Comparison of ENCODE assay signal across 12 cellular contexts in genomic region chr3:136546718-136547117, GRCh38.
DNase-seq lines count a peak whose midpoint lies in the region; ATAC-seq and TF ChIP-seq lines count a peak whose summit lies in the region.
"Had no signal": no experiment of that assay in that cellular context is flagged by ENCODE, and none has a peak within 500 bp of the region (broad histone marks: within the 10 kb centered on the region; RNA-seq: fewer than 3 reads in every experiment).

No MANE protein-coding gene starts in this region.

- H3K9me2 ChIP-seq in PC-3 (replicated peaks; ENCODE audit: low read length): no peaks in the 10 kb centered on the region

- no peak overlapping the region for H3K4me3 ChIP-seq in cardiac muscle cell
- no peak overlapping the region for H3K4me3 ChIP-seq in left ventricle myocardium inferior
- H3K4me3 ChIP-seq in PC-3 (ENCODE audit: low read length): no peak overlapping the region
- no peak overlapping the region for H3K4me3 ChIP-seq in epithelial cell of proximal tubule (ENCODE audit: low read depth, low read length)

- H3K27me3 Mint-ChIP-seq in stimulated activated naive B cell treated with anti-CD40 and anti-IgM and Interleukin-4, amounts not matched to agents 10 μg/mL and 1 μg/mL and 100 μg/mL, for 72 hours: no peaks in the 10 kb centered on the region

- peaks cover 19 to 38% of the 10 kb centered on the region in 2 donors for H3K4me1 Mint-ChIP-seq in stimulated activated naive B cell treated with anti-CD40 and anti-IgM and Interleukin-4, amounts not matched to agents 10 μg/mL and 1 μg/mL and 100 μg/mL, for 72 hours

- peaks cover 19 to 39% of the 10 kb centered on the region in 2 donors for H3K36me3 Mint-ChIP-seq in stimulated activated naive B cell treated with anti-CD40 and anti-IgM and Interleukin-4, amounts not matched to agents 10 μg/mL and 1 μg/mL and 100 μg/mL, for 72 hours

- H3K9ac ChIP-seq in PC-3 (ENCODE audit: low read length): no peak overlapping the region

- no peaks in the 10 kb centered on the region for H4K20me1 ChIP-seq in PC-3 (ENCODE audit: low read length)

- peak; percentile 7 for TF ChIP-seq CTCF in cardiac muscle cell (IDR thresholded peaks at IDR 0.05; ENCODE audit: low read depth, low read length)
- TF ChIP-seq CTCF in left ventricle myocardium inferior (IDR thresholded peaks at IDR 0.05; ENCODE audit: borderline replicate concordance): no peak
- TF ChIP-seq CTCF in PC-3 (conservative IDR thresholded peaks at IDR 0.05; ENCODE audit: low read depth, low read length): peak; percentile 38; the same call in 1 of the 2 replicates
- peak; percentile 45 for TF ChIP-seq CTCF in epithelial cell of proximal tubule (conservative IDR thresholded peaks at IDR 0.05; ENCODE audit: low read depth, low read length)

- H3K27ac ChIP-seq in cardiac muscle cell (peak overlapping the region; percentile 0), left ventricle myocardium inferior (replicated peaks) (no peak overlapping the region), PC-3 (ENCODE audit: low read length) (no peak overlapping the region)

- no peaks in the 10 kb centered on the region for H3F3A ChIP-seq in PC-3 (ENCODE audit: low read length, unreplicated experiment)

- H3K4me2 ChIP-seq in PC-3 (ENCODE audit: low read length): no peak overlapping the region

- no peaks in the 10 kb centered on the region for H3K9me3 ChIP-seq in cardiac muscle cell (ENCODE audit: low read depth)
- H3K9me3 ChIP-seq in left ventricle myocardium inferior (replicated peaks): no peaks in the 10 kb centered on the region
- no peaks in the 10 kb centered on the region for H3K9me3 ChIP-seq in PC-3 (ENCODE audit: low read length)

- H3K27ac Mint-ChIP-seq in stimulated activated naive B cell treated with anti-CD40 and anti-IgM and Interleukin-4, amounts not matched to agents 10 μg/mL and 1 μg/mL and 100 μg/mL, for 72 hours: no peak overlapping the region

- BruUV-seq in PC-3 (replicated peaks; lab: Mats Ljungman, UMichigan): no TSS peak

- peaks cover 0 to 1% of the 10 kb centered on the region in 2 donors for H3K9me3 Mint-ChIP-seq in stimulated activated naive B cell treated with anti-CD40 and anti-IgM and Interleukin-4, amounts not matched to agents 10 μg/mL and 1 μg/mL and 100 μg/mL, for 72 hours

- intact Hi-C loops in left ventricle myocardium inferior (cut with micrococcal nuclease) (no loop called here), PC-3 (cut with micrococcal nuclease) (loop anchor here (2.0 to 10.0 kb wide), 3 partner anchors 88 to 469 kb away; no protein-coding TSS in a partner anchor), posterior cingulate gyrus (cut with DNase I) (loop anchor here (5.0 to 10.0 kb wide), 2 partner anchors 152 to 469 kb away; no protein-coding TSS in a partner anchor)

- H3K27me3 ChIP-seq in cardiac muscle cell: no peaks in the 10 kb centered on the region
- no peaks in the 10 kb centered on the region for H3K27me3 ChIP-seq in left ventricle myocardium inferior (ENCODE audit: low read depth)
- no peaks in the 10 kb centered on the region for H3K27me3 ChIP-seq in PC-3 (ENCODE audit: low read length)

- no peaks in the 10 kb centered on the region for H3K79me2 ChIP-seq in PC-3 (ENCODE audit: low read length)

- POLR2A ChIA-PET in PC-3 (lab: Charles Lee; ENCODE audit: unreplicated experiment): no interaction called here

- CTCF ChIA-PET in PC-3 (lab: Charles Lee): interaction anchor here (2.6 kb wide), 1 partner anchor 206 kb away, joined by 41 read pairs; the partner anchor contains the start of gene STAG1

- no peak overlapping the region for H3K4me3 Mint-ChIP-seq in stimulated activated naive B cell treated with anti-CD40 and anti-IgM and Interleukin-4, amounts not matched to agents 10 μg/mL and 1 μg/mL and 100 μg/mL, for 72 hours

- H3K4me1 ChIP-seq in cardiac muscle cell (ENCODE audit: low read depth) (peaks cover 10% of the 10 kb centered on the region), left ventricle myocardium inferior (peaks cover 13% of the 10 kb centered on the region), PC-3 (ENCODE audit: insufficient read depth, low read length) (peaks cover 8% of the 10 kb centered on the region; the same call in 1 of the 2 replicates)

- ATAC-seq in PC-3: peak; percentile 68
- peak; percentile 44 to 45 for ATAC-seq in stimulated activated naive B cell treated with anti-CD40 and anti-IgM and Interleukin-4, amounts not matched to agents 10 μg/mL and 1 μg/mL and 100 μg/mL, for 72 hours (replicated peaks)

- peak; percentile 8 to 21 for DNase-seq in cardiac muscle cell (ENCODE audit: low read depth in 1 of 2, low spot score in 1 of 2)
- no peak for DNase-seq in left ventricle myocardium inferior
- peak; percentile 24 for DNase-seq in PC-3
- DNase-seq in epithelial cell of proximal tubule (ENCODE audit: low read depth): no peak
- no peak for DNase-seq in stimulated activated naive B cell treated with anti-CD40 and anti-IgM and Interleukin-4, amounts not matched to agents 10 μg/mL and 1 μg/mL and 100 μg/mL, for 72 hours
- DNase-seq in 8988T: no peak
- DNase-seq in D341Med (ENCODE audit: low spot score): no peak
- no peak for DNase-seq in posterior cingulate gyrus
- DNase-seq: activated effector memory CD4-positive, alpha-beta T cell treated with Interleukin-2 at 50 U/mL for 16 hours; NCI-H446 treated with DMSO at 0.1 percent for 48 hours; small intestine; stimulated activated naive CD4-positive, alpha-beta T cell had no signal

- no peak overlapping the region for H2AFZ ChIP-seq in PC-3 (ENCODE audit: low read length)

- H3K36me3 ChIP-seq in cardiac muscle cell: no peaks in the 10 kb centered on the region
- H3K36me3 ChIP-seq in left ventricle myocardium inferior: no peaks in the 10 kb centered on the region
- H3K36me3 ChIP-seq in PC-3 (ENCODE audit: low read depth, low read length): no peaks in the 10 kb centered on the region

Comparison
In these comparisons a context has a peak if more than half of its experiments do, and no peak if none do; other contexts are left out.
1. DNase-seq: peak in cardiac muscle cell (2 of 2) and PC-3 (single experiment); none in left ventricle myocardium inferior (single experiment), epithelial cell of proximal tubule (single experiment), stimulated activated naive B cell treated with anti-CD40 and anti-IgM and Interleukin-4, amounts not matched to agents 10 μg/mL and 1 μg/mL and 100 μg/mL, for 72 hours (single experiment), 8988T (single experiment), D341Med (single experiment) and posterior cingulate gyrus (0 of 10).